Comparison of ENCODE assay signal across 20 cellular contexts in genomic region chr13:75872970-75873369, GRCh38.
"Had no signal": no experiment of that assay in that cellular context is flagged by ENCODE, and none has a peak within 500 bp of the region (broad histone marks: within the 10 kb centered on the region; RNA-seq: fewer than 3 reads in every experiment).

No MANE protein-coding gene starts in this region.

- DNase-seq: activated CD4-positive, alpha-beta T cell treated with anti-CD3 and anti-CD28 coated beads for 1 hour; activated CD4-positive, alpha-beta T cell treated with anti-CD3 and anti-CD28 coated beads, Interleukin-2, amount 50 U/mL, for 48 hours; activated naive CD4-positive, alpha-beta T cell treated with anti-CD3 and anti-CD28 coated beads, Interleukin-2, amount 50 U/mL, for 16 hours; dermis blood vessel endothelial cell; head of caudate nucleus; immature natural killer cell; mesendoderm; nucleus accumbens; stimulated activated CD4-positive, alpha-beta T cell treated with anti-CD3 and anti-CD28 coated beads, Interleukin-15, amount 100 ng/mL, for 24 hours; stimulated activated CD4-positive, alpha-beta T cell treated with anti-CD3 and anti-CD28 coated beads, Interleukin-4, amount 100 ng/mL, for 24 hours; stimulated activated naive CD8-positive, alpha-beta T cell treated with anti-CD3 and anti-CD28 coated beads, Interleukin-15, Interleukin-2, amounts not matched to agents 100 U/mL and 50 U/mL, for 24 hours; trophoblast cell had no signal

- H3K9me3 ChIP-seq: suprapubic skin had no signal

- H3K27ac ChIP-seq: suprapubic skin, VCaP had no signal

- FAIRE-seq: astrocyte, bronchial epithelial cell, frontal cortex had no signal

- H3K9me3 Mint-ChIP-seq: activated T-helper 2 cell treated with anti-CD3 and anti-CD28 coated beads, Interferon-gamma antibody, Interleukin-2, Interleukin-4, amounts not matched to agents 10 μg/mL and 5 μg/mL and 100 μg/mL, durations not matched to agents 14 hours and 24 hours and 36 hours; immature natural killer cell; natural killer cell treated with Interleukin-12 subunit alpha and Interleukin-12 subunit beta and Interleukin-15 and Interleukin-18, amount 100 ng/mL, for 72 hours; T-helper 2 cell treated with Interferon-gamma antibody and Interleukin-4, amounts not matched to agents 5 μg/mL and 100 μg/mL, for 36 hours had no signal

- H3K36me3 ChIP-seq: suprapubic skin had no signal

- H3K4me3 Mint-ChIP-seq: immature natural killer cell; natural killer cell treated with Interleukin-12 subunit alpha and Interleukin-12 subunit beta and Interleukin-15 and Interleukin-18, amount 100 ng/mL, for 72 hours; T-helper 2 cell treated with Interferon-gamma antibody and Interleukin-4, amounts not matched to agents 5 μg/mL and 100 μg/mL, for 36 hours had no signal

- ATAC-seq: natural killer cell treated with Interleukin-12 subunit alpha and Interleukin-12 subunit beta and Interleukin-15 and Interleukin-18, amount 100 ng/mL, for 72 hours; stimulated activated naive CD8-positive, alpha-beta T cell treated with anti-CD3 and anti-CD28 coated beads, Interleukin-15, Interleukin-2, amounts not matched to agents 100 U/mL and 50 U/mL, for 24 hours had no signal

- H3K4me3 ChIP-seq: suprapubic skin had no signal

- H3K27ac Mint-ChIP-seq: activated T-helper 2 cell treated with anti-CD3 and anti-CD28 coated beads, Interferon-gamma antibody, Interleukin-2, Interleukin-4, amounts not matched to agents 10 μg/mL and 5 μg/mL and 100 μg/mL, durations not matched to agents 14 hours and 24 hours and 36 hours; immature natural killer cell; natural killer cell treated with Interleukin-12 subunit alpha and Interleukin-12 subunit beta and Interleukin-15 and Interleukin-18, amount 100 ng/mL, for 72 hours; T-helper 2 cell treated with Interferon-gamma antibody and Interleukin-4, amounts not matched to agents 5 μg/mL and 100 μg/mL, for 36 hours had no signal
